Comparison of ENCODE assay signal across 8 cellular contexts in genomic region chr20:43456809-43457639, GRCh38. TPM values are rescaled to one million over a fixed set of nuclear protein-coding genes. Genes with fewer than 3 reads are reported as not detected.
DNase-seq lines count a peak whose midpoint lies in the region; ATAC-seq and TF ChIP-seq lines count a peak whose summit lies in the region.

No MANE protein-coding gene starts in this region.

- peaks cover 14% of the 10 kb centered on the region for H3K27me3 Mint-ChIP-seq in activated naive CD8-positive, alpha-beta T cell treated with anti-CD3 and anti-CD28 coated beads for 36 hours

- 2% methylated on average over 50 of the region's 53 CpGs for WGBS in SK-N-SH (ENCODE audit: low lambda C conversion rate)
- WGBS in testis, 2 donors, result 1% methylated on average over 47 to 53 of the region's 53 CpGs

- peaks cover 44% of the 10 kb centered on the region for H3K79me2 ChIP-seq in SK-N-SH (ENCODE audit: insufficient read depth)

- H3K9me2 ChIP-seq in SK-N-SH, result no peaks in the 10 kb centered on the region

- H3K36me3 ChIP-seq in SK-N-SH (replicated peaks in 1 of 2; ENCODE audit: control insufficient read depth in 1 of 2, insufficient read depth in 2 of 2, low read length in 1 of 2), result peaks cover 32% of the 10 kb centered on the region in 2 experiments
- H3K36me3 ChIP-seq in testis (ENCODE audit: low read depth, missing control alignments), result no peaks in the 10 kb centered on the region

- H3K4me2 ChIP-seq in SK-N-SH, result peak overlapping the region; percentile 97

- peak overlapping the region; percentile 100 for H3K9ac ChIP-seq in SK-N-SH

- POLR2A ChIA-PET in SK-N-SH (lab: Yijun Ruan, JAX), result interaction anchor here (0.6 to 3.1 kb wide), 17 partner anchors 8 to 576 kb away, joined by 3 to 40 read pairs (median 4); no protein-coding TSS in a partner anchor

- TF ChIP-seq POLR2A in testis (IDR thresholded peaks at IDR 0.05), result no peak

- H3K36me3 Mint-ChIP-seq in activated naive CD8-positive, alpha-beta T cell treated with anti-CD3 and anti-CD28 coated beads for 36 hours, result peaks cover 33% of the 10 kb centered on the region

- peak overlapping the region; percentile 77 for H2AFZ ChIP-seq in SK-N-SH (ENCODE audit: low read depth)

- TF ChIP-seq CTCF in SK-N-SH (IDR thresholded peaks at IDR 0.05) (no peak), omental fat pad (IDR thresholded peaks at IDR 0.05) (no peak), testis (IDR thresholded peaks at IDR 0.05) (no peak)

- no peaks in the 10 kb centered on the region for H3K9me3 Mint-ChIP-seq in activated naive CD8-positive, alpha-beta T cell treated with anti-CD3 and anti-CD28 coated beads for 36 hours

- peaks cover 5 to 13% of the 10 kb centered on the region in 2 experiments; a peak in 3 of 4 replicates for H3K4me1 ChIP-seq in SK-N-SH (ENCODE audit: control insufficient read depth in 1 of 2, insufficient read depth in 2 of 2, low read depth in 1 of 2, low read length in 1 of 2)
- H3K4me1 ChIP-seq in testis, result peaks cover 11% of the 10 kb centered on the region

- peaks cover 34% of the 10 kb centered on the region for H3K4me1 Mint-ChIP-seq in activated naive CD8-positive, alpha-beta T cell treated with anti-CD3 and anti-CD28 coated beads for 36 hours

- CTCF ChIA-PET in SK-N-SH (lab: Yijun Ruan, JAX), result interaction anchor here (0.9 to 1.6 kb wide), 6 partner anchors 8 to 235 kb away, joined by 3 to 5 read pairs (median 4); no protein-coding TSS in a partner anchor

- intact Hi-C loops in head of caudate nucleus (cut with DNase I), result loop anchor here (5.0 to 10.0 kb wide), 2 partner anchors 58 to 135 kb away; partner anchors contain the start of gene IFT52
- intact Hi-C loops in testis (cut with DNase I; ENCODE audit: low total_unique reads), result no loop called here

- peaks cover 35% of the 10 kb centered on the region for H4K20me1 ChIP-seq in SK-N-SH (ENCODE audit: insufficient read depth)

- H3K4me3 ChIP-seq in SK-N-SH (ENCODE audit: low read depth in 2 of 2, low read length in 1 of 2), result peak overlapping the region; percentile 72 to 90
- peak overlapping the region; percentile 95 to 99 for H3K4me3 ChIP-seq in testis

- no peak for TF ChIP-seq RAD21 in SK-N-SH (IDR thresholded peaks at IDR 0.05; ENCODE audit: low read length)

- ATAC-seq in HG02588 (IDR thresholded peaks at IDR 0.05; ENCODE audit: unreplicated experiment) (peak; percentile 69), omental fat pad (ENCODE audit: low FRiP score) (peak; percentile 91)

- peaks cover 18% of the 10 kb centered on the region for H3F3A ChIP-seq in SK-N-SH (replicated peaks; ENCODE audit: insufficient read depth)

- peak overlapping the region; percentile 98 to 99 for H3K27ac ChIP-seq in SK-N-SH (ENCODE audit: low read depth in 2 of 2, low read length in 1 of 2)
- peak overlapping the region; percentile 100 for H3K27ac ChIP-seq in testis

- DNase-seq in GM03348 (ENCODE audit: low spot score) (peak; percentile 96), NCI-H1048 (lab: John Stamatoyannopoulos, UW) (peak; percentile 82), SK-N-SH (peak; percentile 92), head of caudate nucleus (peak; percentile 87 to 98 (median 94)), omental fat pad (ENCODE audit: low spot score) (peak; percentile 87), testis (peak; percentile 98)
- DNase-seq in activated naive CD8-positive, alpha-beta T cell treated with anti-CD3 and anti-CD28 coated beads for 36 hours, result peak; percentile 82

- peak overlapping the region; percentile 91 for H3K4me3 Mint-ChIP-seq in activated naive CD8-positive, alpha-beta T cell treated with anti-CD3 and anti-CD28 coated beads for 36 hours

- H3K27me3 ChIP-seq in SK-N-SH (ENCODE audit: insufficient read depth) (no peaks in the 10 kb centered on the region), testis (no peaks in the 10 kb centered on the region)

- H3K9me3 ChIP-seq in SK-N-SH (no peaks in the 10 kb centered on the region), testis (no peaks in the 10 kb centered on the region)

- no peak for TF ChIP-seq EP300 in SK-N-SH (IDR thresholded peaks at IDR 0.05; ENCODE audit: borderline replicate concordance in 1 of 2, low read depth in 1 of 2, low read length in 1 of 2)

- H3K27ac Mint-ChIP-seq in activated naive CD8-positive, alpha-beta T cell treated with anti-CD3 and anti-CD28 coated beads for 36 hours, result peak overlapping the region; percentile 100

TF ChIP-seq in SK-N-SH, 30 proteins besides CTCF, POLR2A, EP300 and RAD21:
- TF ChIP-seq IRF3 (IDR thresholded peaks at IDR 0.05; ENCODE audit: low read depth, low read length) (0 out of 2 replicates have a peak, but pooled peaks have one; percentile 20), RXRA (IDR thresholded peaks at IDR 0.05; ENCODE audit: borderline replicate concordance, low read depth) (no peak), SIN3A (IDR thresholded peaks at IDR 0.05; ENCODE audit: borderline replicate concordance, low read depth, low read length) (0 out of 2 replicates have a peak, but pooled peaks have one; percentile 47), MXI1 (IDR thresholded peaks at IDR 0.05; ENCODE audit: low read depth, low read length) (peak; percentile 63; the same call in 1 of the 2 replicates)

RNA-seq across cellular contexts. Expression of gene SRSF6, which starts 0.7 kb away (rescaled TPM):
- polyA plus RNA-seq in SK-N-SH (2012; rRNA removed), result 92.6 and 126 TPM in 2 replicates
- polyA plus RNA-seq in SK-N-SH (2012; cell fraction: cytosol; rRNA removed), result 97.0 and 98.6 TPM in 2 replicates
- 193 and 328 TPM in 2 replicates for polyA plus RNA-seq in SK-N-SH (2012; cell fraction: nucleus; rRNA removed)
- total RNA-seq in activated naive CD8-positive, alpha-beta T cell treated with anti-CD3 and anti-CD28 coated beads for 36 hours, result 100 to 1,000 TPM; 224 to 225 TPM
- 100 to 1,000 TPM in 1 of 4 donors, 10 to 100 TPM in 3; 64.4 to 122 (median 81.7) TPM for total RNA-seq in omental fat pad
- 100 to 1,000 TPM in 1 of 2 donors, 10 to 100 TPM in 1; 90.4 to 127 TPM for total RNA-seq in testis
- polyA plus RNA-seq in testis (ENCODE audit: insufficient read depth, low read depth, low replicate concordance), result 100.0 TPM

RNA-seq across cellular contexts. Expression of gene L3MBTL1, which starts 50.5 kb away (rescaled TPM):
- polyA plus RNA-seq in SK-N-SH (2012; rRNA removed) (8.9 and 14.5 TPM in 2 replicates), testis (ENCODE audit: insufficient read depth, low read depth, low replicate concordance) (16.9 TPM)
- polyA plus RNA-seq in SK-N-SH (2012; cell fraction: cytosol; rRNA removed), result 1.8 and 2.7 TPM in 2 replicates
- polyA plus RNA-seq in SK-N-SH (2012; cell fraction: nucleus; rRNA removed), result 112 and 128 TPM in 2 replicates
- total RNA-seq in activated naive CD8-positive, alpha-beta T cell treated with anti-CD3 and anti-CD28 coated beads for 36 hours, result 1 to 10 TPM; 4.3 to 4.8 TPM
- total RNA-seq in omental fat pad (1 to 10 TPM; 6.5 to 9.8 (median 7.4) TPM), testis (10 to 100 TPM; 64.5 to 68.1 TPM)

Comparison
In these comparisons a context has a peak if more than half of its experiments do, and no peak if none do; other contexts are left out.
1. Peak in every context shown above with its lines: DNase-seq, ATAC-seq, H3K4me3 ChIP-seq and H3K27ac ChIP-seq.
2. RNA of gene L3MBTL1, which starts 50.5 kb away (total RNA-seq): 64.5 to 68.1 TPM in testis; 6.5 to 9.8 TPM in omental fat pad and 4.3 to 4.8 TPM in activated naive CD8-positive, alpha-beta T cell treated with anti-CD3 and anti-CD28 coated beads for 36 hours; every median in the first group is over 4 times any median in the second.